ENCODE assay signal across 8 cellular contexts in the genomic region with DNA sequence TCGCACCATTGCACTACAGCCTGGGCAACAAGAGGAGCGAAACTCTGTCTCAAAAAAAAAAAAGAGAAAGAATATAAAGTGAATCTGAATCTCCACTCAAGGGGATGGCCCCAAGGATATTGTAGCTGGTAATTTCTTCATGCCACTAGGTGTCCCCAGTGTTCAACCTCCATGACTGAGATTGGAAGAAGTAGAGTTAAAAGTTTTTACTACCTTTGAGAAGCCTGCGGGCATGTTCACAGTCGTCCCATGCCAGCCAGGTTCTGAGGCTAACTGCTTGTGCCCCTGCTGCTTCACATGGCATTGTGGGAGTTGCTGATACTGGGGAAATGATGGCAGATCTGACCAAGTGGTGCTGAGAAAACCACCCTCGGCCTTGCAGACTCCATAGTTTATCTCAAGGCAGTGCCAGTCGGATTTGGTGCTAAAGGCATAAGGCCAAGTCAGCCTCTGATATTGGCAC.
A peak's percentile ranks its signal among the peaks of the same experiment; 100 is the strongest.
DNase-seq lines count a peak whose midpoint lies in the region; ATAC-seq lines count a peak whose summit lies in the region.

No MANE protein-coding gene starts in this region.

- no peak for ATAC-seq in HG02884 (IDR thresholded peaks at IDR 0.05; ENCODE audit: unreplicated experiment)

- H3K4me3 ChIP-seq in stomach smooth muscle (ENCODE audit: low read length in 2 of 2): no peak overlapping the region

- peak overlapping the region; percentile 18 for H3K27ac ChIP-seq in stomach smooth muscle (ENCODE audit: low read length)

- peak; percentile 18 for DNase-seq in stimulated activated CD4-positive, alpha-beta T cell treated with anti-CD3 and anti-CD28 coated beads, Interleukin-15, amount 100 ng/mL, for 24 hours
- DNase-seq in stimulated activated CD4-positive, alpha-beta T cell treated with anti-CD3 and anti-CD28 coated beads, Interleukin-4, amount 100 ng/mL, for 1 hour: no peak
- peak; percentile 44 for DNase-seq in NCI-H1694 (lab: John Stamatoyannopoulos, UW)
- peak; percentile 79 for DNase-seq in astrocyte of the hippocampus (ENCODE audit: low read depth, low spot score)
- peak; percentile 83 for DNase-seq in inferior parietal cortex (ENCODE audit: extremely low spot score)
- DNase-seq in GDM1 (lab: John Stamatoyannopoulos, UW): no peak

- H3K4me1 ChIP-seq in stomach smooth muscle (ENCODE audit: control insufficient read depth, insufficient read depth, low read length): peaks cover 6% of the 10 kb centered on the region

- no peaks in the 10 kb centered on the region for H3K9me3 ChIP-seq in stomach smooth muscle (ENCODE audit: control insufficient read depth in 2 of 2, low read length in 2 of 2)

- H3K9ac ChIP-seq in stomach smooth muscle (ENCODE audit: low read length in 2 of 2): peak overlapping the region in 1 of 2 donors; percentile 21

- H3K27me3 ChIP-seq in stomach smooth muscle (ENCODE audit: control insufficient read depth in 1 of 2, insufficient read depth in 2 of 2, low read length in 2 of 2): no peaks in the 10 kb centered on the region

- H3K36me3 ChIP-seq in stomach smooth muscle (ENCODE audit: control insufficient read depth in 2 of 2, insufficient read depth in 2 of 2, low read length in 2 of 2): peaks cover 16 to 18% of the 10 kb centered on the region in 2 donors

Comparison
In these comparisons a context has a peak if more than half of its experiments do, and no peak if none do; other contexts are left out.
1. DNase-seq: peak in stimulated activated CD4-positive, alpha-beta T cell treated with anti-CD3 and anti-CD28 coated beads, Interleukin-15, amount 100 ng/mL, for 24 hours (single experiment), NCI-H1694 (single experiment), astrocyte of the hippocampus (single experiment) and inferior parietal cortex (single experiment); none in stimulated activated CD4-positive, alpha-beta T cell treated with anti-CD3 and anti-CD28 coated beads, Interleukin-4, amount 100 ng/mL, for 1 hour (single experiment) and GDM1 (single experiment).